ENCODE assay signal across 9 cellular contexts in the genomic region with DNA sequence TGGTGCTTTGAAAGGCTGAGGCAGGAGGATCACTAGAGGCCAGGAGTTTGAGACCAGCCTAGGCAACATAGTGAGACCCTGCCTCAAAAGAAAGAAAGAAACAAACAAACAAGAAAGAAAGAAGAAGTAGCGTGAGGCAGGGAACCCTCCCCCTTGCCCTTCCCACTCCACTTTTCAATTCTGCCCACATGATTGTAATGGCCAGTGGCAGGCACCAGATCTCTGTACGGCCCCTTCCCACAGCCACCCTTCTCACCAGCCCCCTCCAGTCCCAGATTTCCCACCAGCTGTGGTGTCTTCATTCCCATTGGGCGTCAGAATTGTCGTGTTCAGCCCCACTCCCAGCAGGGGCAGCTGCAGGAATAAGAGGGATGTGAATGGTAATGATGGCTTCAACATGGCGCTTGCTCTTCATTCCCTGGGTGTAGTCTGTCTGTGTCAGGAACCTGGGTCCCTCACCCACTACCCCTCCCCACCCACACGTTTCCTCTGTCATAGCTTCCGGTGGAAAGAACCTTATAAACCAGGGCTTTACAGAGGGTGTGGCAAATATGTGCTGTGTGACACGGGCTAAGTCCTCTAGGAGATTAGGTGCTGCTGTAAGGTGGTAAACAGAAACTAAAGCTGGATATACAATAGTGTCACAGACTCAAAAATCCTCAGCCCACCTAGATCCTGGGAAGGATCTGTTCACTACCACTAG. TPM values are rescaled to one million over a fixed set of nuclear protein-coding genes. Genes with fewer than 3 reads are reported as not detected.
DNase-seq lines count a peak whose midpoint lies in the region; ATAC-seq and TF ChIP-seq lines count a peak whose summit lies in the region.
"Had no signal": no experiment of that assay in that cellular context is flagged by ENCODE, and none has a peak within 500 bp of the region (broad histone marks: within the 10 kb centered on the region; RNA-seq: fewer than 3 reads in every experiment).

Gene IL2RG, minus strand, starts transcription at position 437 of the 703 bp plus-strand sequence. Its CDS starts 38 bp downstream, at position 399.

- no peaks in the 10 kb centered on the region for H3K9me3 Mint-ChIP-seq in T-cell

- POLR2A ChIA-PET in T-cell (lab: Charles Lee), result interaction anchor here (0.5 to 2.4 kb wide), 20 partner anchors 8 to 1166 kb away, joined by 3 to 22 read pairs (median 5); partner anchors contain the start of genes FOXO4 (in 1 of the 2), NONO (in 1 of the 2), RPS4X (in 1 of the 2) and TAF1 (in 1 of the 2)

- peak; percentile 94 for ATAC-seq in HG02973 (IDR thresholded peaks at IDR 0.05; ENCODE audit: unreplicated experiment)
- ATAC-seq in T-cell (replicated peaks in 1 of 4), result peak; percentile 87 to 91 (median 91)

- peaks cover 37% of the 10 kb centered on the region for H3K36me3 Mint-ChIP-seq in T-cell

- H3K4me1 Mint-ChIP-seq in T-cell, result peaks cover 54 to 68% (median 60%) of the 10 kb centered on the region in 3 donors

- H3K36me3 ChIP-seq in SJCRH30, result no peaks in the 10 kb centered on the region

- TF ChIP-seq POLR2A in GM18526 (IDR thresholded peaks at IDR 0.05; ENCODE audit: extremely low read depth, insufficient read length), result peak; percentile 75

- peak within 1 kb of the TSS; percentile 95 to 99 (median 97) for H3K4me3 Mint-ChIP-seq in T-cell

- H3K9me3 ChIP-seq in SJCRH30 (replicated peaks), result no peaks in the 10 kb centered on the region

- CTCF ChIA-PET in T-cell (lab: Charles Lee), result interaction anchor here (1.0 to 1.9 kb wide), 8 partner anchors 9 to 71 kb away, joined by 4 to 16 read pairs (median 7); no protein-coding TSS in a partner anchor

- H3K27ac Mint-ChIP-seq in T-cell, result peak within 1 kb of the TSS; percentile 97 to 99

- H3K27me3 ChIP-seq in SJCRH30, result no peaks in the 10 kb centered on the region

- no peak within 1 kb of the TSS for H3K27ac ChIP-seq in SJCRH30

- H3K27me3 Mint-ChIP-seq in T-cell, result no peaks in the 10 kb centered on the region

- peak; percentile 35 to 89 (median 79) for DNase-seq in T-cell
- DNase-seq in activated naive CD8-positive, alpha-beta T cell treated with anti-CD3 and anti-CD28 coated beads, Interleukin-2, amount 50 U/mL, for 16 hours (ENCODE audit: low read depth, low spot score), result peak; percentile 53
- peak; percentile 27 to 67 (median 50) for DNase-seq in stimulated activated CD4-positive, alpha-beta T cell treated with anti-CD3 and anti-CD28 coated beads, TNF-alpha, amount 100 ng/mL, for 1 hour (ENCODE audit: low read depth in 3 of 3, low spot score in 1 of 3)
- no peak for DNase-seq in NCI-H2227 treated with DMSO at 0.1 percent for 48 hours (lab: John Stamatoyannopoulos, UW)
- DNase-seq in SJCRH30, result no peak
- no peak for DNase-seq in AG20443 (ENCODE audit: low spot score)

- H3K4me1 ChIP-seq in SJCRH30, result peaks cover 20% of the 10 kb centered on the region

- H3K4me3 ChIP-seq in SJCRH30, result no peak within 1 kb of the TSS

RNA-seq across cellular contexts. Expression of gene IL2RG, which starts in this region (rescaled TPM):
- total RNA-seq in T-cell, result 100 to 1,000 TPM; 285 to 380 (median 312) TPM
- 0.10 TPM in 1 of 2 replicates, not detected in the other for total RNA-seq in SJCRH30 (2014; rRNA removed; shearing (Covaris generic))
- total RNA-seq: NCI-H460 had no signal

Comparison
In these comparisons a context has a peak if more than half of its experiments do, and no peak if none do; other contexts are left out.
1. RNA of gene IL2RG (total RNA-seq): 285 to 380 TPM in T-cell; 0.10 TPM in SJCRH30; every median in the first group is over 100 times any median in the second.
2. DNase-seq: peak in T-cell (34 of 34), activated naive CD8-positive, alpha-beta T cell treated with anti-CD3 and anti-CD28 coated beads, Interleukin-2, amount 50 U/mL, for 16 hours (single experiment) and stimulated activated CD4-positive, alpha-beta T cell treated with anti-CD3 and anti-CD28 coated beads, TNF-alpha, amount 100 ng/mL, for 1 hour (3 of 3); none in NCI-H2227 treated with DMSO at 0.1 percent for 48 hours (single experiment), SJCRH30 (0 of 2) and AG20443 (single experiment).